ENCODE assay signal across 28 cellular contexts in genomic region chr7:129939881-129940280, GRCh38.
"Had no signal": no experiment of that assay in that cellular context is flagged by ENCODE, and none has a peak within 500 bp of the region (broad histone marks: within the 10 kb centered on the region; RNA-seq: fewer than 3 reads in every experiment).

No MANE protein-coding gene starts in this region.

- H3K27me3 ChIP-seq: adrenal gland, breast epithelium, colonic mucosa, esophagus squamous epithelium, gastroesophageal sphincter had no signal

- H3K36me3 ChIP-seq: breast epithelium, colonic mucosa had no signal

- H3K27ac Mint-ChIP-seq: activated CD8-positive, alpha-beta T cell treated with anti-CD3 and anti-CD28 coated beads for 36 hours; activated naive CD4-positive, alpha-beta T cell treated with anti-CD3 and anti-CD28 coated beads for 36 hours; activated naive CD4-positive, alpha-beta T cell treated with anti-CD3 and anti-CD28 coated beads, Interleukin-2, amount 50 U/mL, for 24 hours; activated naive CD8-positive, alpha-beta T cell treated with anti-CD3 and anti-CD28 coated beads for 36 hours; activated naive CD8-positive, alpha-beta T cell treated with anti-CD3 and anti-CD28 coated beads, Interleukin-2, amount 50 U/mL, for 24 hours; activated T-helper 1 cell treated with anti-CD3 and anti-CD28 coated beads, Interleukin-12 subunit alpha, Interleukin-12 subunit beta, Interleukin-2, Interleukin-4 antibody, amounts not matched to agents 30 ng/mL and 10 ng/mL and 1 ng/mL, durations not matched to agents 14 hours and 24 hours and 36 hours; activated T-helper 2 cell treated with anti-CD3 and anti-CD28 coated beads, Interferon-gamma antibody, Interleukin-2, Interleukin-4, amounts not matched to agents 10 μg/mL and 5 μg/mL and 100 μg/mL, durations not matched to agents 14 hours and 24 hours and 36 hours had no signal

- H3K27ac ChIP-seq: breast epithelium, colonic mucosa, epithelial cell of prostate, esophagus squamous epithelium, gastroesophageal sphincter had no signal

- H3K4me1 Mint-ChIP-seq: activated naive CD8-positive, alpha-beta T cell treated with anti-CD3 and anti-CD28 coated beads, Interleukin-2, amount 50 U/mL, for 24 hours had no signal

- H3K4me3 Mint-ChIP-seq: activated CD8-positive, alpha-beta T cell treated with anti-CD3 and anti-CD28 coated beads for 36 hours; activated naive CD4-positive, alpha-beta T cell treated with anti-CD3 and anti-CD28 coated beads for 36 hours; activated naive CD4-positive, alpha-beta T cell treated with anti-CD3 and anti-CD28 coated beads, Interleukin-2, amount 50 U/mL, for 24 hours; activated naive CD8-positive, alpha-beta T cell treated with anti-CD3 and anti-CD28 coated beads for 36 hours; activated naive CD8-positive, alpha-beta T cell treated with anti-CD3 and anti-CD28 coated beads, Interleukin-2, amount 50 U/mL, for 24 hours; activated T-cell treated with anti-CD3 and anti-CD28 coated beads, Interleukin-2, amount 50 U/mL, for 4 hours; activated T-helper 1 cell treated with anti-CD3 and anti-CD28 coated beads, Interleukin-12 subunit alpha, Interleukin-12 subunit beta, Interleukin-2, Interleukin-4 antibody, amounts not matched to agents 30 ng/mL and 10 ng/mL and 1 ng/mL, durations not matched to agents 14 hours and 24 hours and 36 hours; brain had no signal

- H3K27me3 Mint-ChIP-seq: activated CD8-positive, alpha-beta T cell treated with anti-CD3 and anti-CD28 coated beads for 36 hours; activated naive CD4-positive, alpha-beta T cell treated with anti-CD3 and anti-CD28 coated beads, Interleukin-2, amount 50 U/mL, for 24 hours; activated naive CD8-positive, alpha-beta T cell treated with anti-CD3 and anti-CD28 coated beads for 36 hours; activated naive CD8-positive, alpha-beta T cell treated with anti-CD3 and anti-CD28 coated beads, Interleukin-2, amount 50 U/mL, for 24 hours; brain had no signal

- ATAC-seq: activated CD8-positive, alpha-beta T cell treated with anti-CD3 and anti-CD28 coated beads for 36 hours; activated naive CD8-positive, alpha-beta T cell treated with anti-CD3 and anti-CD28 coated beads, Interleukin-2, amount 50 U/mL, for 24 hours; activated T-cell treated with anti-CD3 and anti-CD28 coated beads, Interleukin-2, amount 50 U/mL, for 4 hours; gastroesophageal sphincter had no signal

- H3K4me3 ChIP-seq: adrenal gland, breast epithelium, colonic mucosa, esophagus squamous epithelium, gastroesophageal sphincter had no signal

- H3K4me1 ChIP-seq: breast epithelium, colonic mucosa had no signal

- H3K9me3 Mint-ChIP-seq: activated CD8-positive, alpha-beta T cell treated with anti-CD3 and anti-CD28 coated beads for 36 hours; activated naive CD4-positive, alpha-beta T cell treated with anti-CD3 and anti-CD28 coated beads for 36 hours; activated naive CD4-positive, alpha-beta T cell treated with anti-CD3 and anti-CD28 coated beads, Interleukin-2, amount 50 U/mL, for 24 hours; activated naive CD8-positive, alpha-beta T cell treated with anti-CD3 and anti-CD28 coated beads, Interleukin-2, amount 50 U/mL, for 24 hours; activated T-helper 1 cell treated with anti-CD3 and anti-CD28 coated beads, Interleukin-12 subunit alpha, Interleukin-12 subunit beta, Interleukin-2, Interleukin-4 antibody, amounts not matched to agents 30 ng/mL and 10 ng/mL and 1 ng/mL, durations not matched to agents 14 hours and 24 hours and 36 hours; activated T-helper 2 cell treated with anti-CD3 and anti-CD28 coated beads, Interferon-gamma antibody, Interleukin-2, Interleukin-4, amounts not matched to agents 10 μg/mL and 5 μg/mL and 100 μg/mL, durations not matched to agents 14 hours and 24 hours and 36 hours had no signal

- DNase-seq: activated CD4-positive, alpha-beta T cell treated with anti-CD3 and anti-CD28 coated beads for 1 hour; activated CD4-positive, alpha-beta T cell treated with anti-CD3 and anti-CD28 coated beads for 4 hours; activated CD4-positive, alpha-beta T cell treated with anti-CD3 and anti-CD28 coated beads, Interleukin-2, amount 50 U/mL, for 1 hour; activated CD4-positive, alpha-beta T cell treated with anti-CD3 and anti-CD28 coated beads, Interleukin-2, amount 50 U/mL, for 48 hours; activated CD8-positive, alpha-beta memory T cell treated with anti-CD3 and anti-CD28 coated beads for 24 hours; activated CD8-positive, alpha-beta T cell treated with anti-CD3 and anti-CD28 coated beads for 36 hours; activated effector memory CD4-positive, alpha-beta T cell treated with anti-CD3 and anti-CD28 coated beads, Interleukin-2, amount 50 U/mL, for 16 hours; activated naive CD4-positive, alpha-beta T cell treated with anti-CD3 and anti-CD28 coated beads for 36 hours; activated naive CD8-positive, alpha-beta T cell treated with anti-CD3 and anti-CD28 coated beads for 36 hours; activated naive CD8-positive, alpha-beta T cell treated with anti-CD3 and anti-CD28 coated beads, Interleukin-2, amount 50 U/mL, for 24 hours; activated T-cell treated with anti-CD3 and anti-CD28 coated beads, Interleukin-2, amount 50 U/mL, for 4 hours; amygdala; aorta; caudate nucleus; colonic mucosa; effector CD8-positive, alpha-beta T cell; esophagus squamous epithelium; foreskin melanocyte; T-helper 1 cell; T-helper 2 cell had no signal

- H3K9me3 ChIP-seq: adrenal gland, breast epithelium, colonic mucosa, esophagus squamous epithelium, gastroesophageal sphincter had no signal
